In genomic region chr2:179860255-179861026, GRCh38 we compare ENCODE assay signal across 8 cellular contexts. TPM values are rescaled to one million over a fixed set of nuclear protein-coding genes. Genes with fewer than 3 reads are reported as not detected.
DNase-seq lines count a peak whose midpoint lies in the region; ATAC-seq and TF ChIP-seq lines count a peak whose summit lies in the region.

No MANE protein-coding gene starts in this region.

- ATAC-seq in GM19372 (IDR thresholded peaks at IDR 0.05; ENCODE audit: low read depth, unreplicated experiment): peak; percentile 39
- ATAC-seq in PC-3: no peak
- peak; percentile 8 to 52 for ATAC-seq in gastrocnemius medialis
- no peak for ATAC-seq in HG02870 (IDR thresholded peaks at IDR 0.05; ENCODE audit: unreplicated experiment)

- H3K27ac ChIP-seq in PC-3 (ENCODE audit: low read length) (no peak overlapping the region), gastrocnemius medialis (peak overlapping the region; percentile 38 to 62 (median 54))

- no peaks in the 10 kb centered on the region for H3K79me2 ChIP-seq in PC-3 (ENCODE audit: low read length)

- no peaks in the 10 kb centered on the region for H3K9me2 ChIP-seq in PC-3 (replicated peaks; ENCODE audit: low read length)

- TSS peak; percentile 42 for BruUV-seq in PC-3 (replicated peaks; lab: Mats Ljungman, UMichigan)

- no peaks in the 10 kb centered on the region for H3K36me3 ChIP-seq in PC-3 (ENCODE audit: low read depth, low read length)
- H3K36me3 ChIP-seq in gastrocnemius medialis: no peaks in the 10 kb centered on the region

- H3K4me1 ChIP-seq in PC-3 (ENCODE audit: insufficient read depth, low read length): peaks cover 4% of the 10 kb centered on the region
- peaks cover 9 to 17% of the 10 kb centered on the region in 2 donors for H3K4me1 ChIP-seq in gastrocnemius medialis

- no peak for TF ChIP-seq POLR2A in gastrocnemius medialis (IDR thresholded peaks at IDR 0.05)
- no peak for TF ChIP-seq POLR2A in erythroblast (IDR thresholded peaks at IDR 0.05; ENCODE audit: low read length)

- H3K4me3 ChIP-seq in PC-3 (ENCODE audit: low read length) (peak overlapping the region; percentile 83), gastrocnemius medialis (peak overlapping the region; percentile 42 to 65 (median 62))

- H3K4me2 ChIP-seq in PC-3 (ENCODE audit: low read length): peak overlapping the region; percentile 95

- CTCF ChIA-PET in PC-3 (lab: Charles Lee): no interaction called here

- TF ChIP-seq CTCF in PC-3 (conservative IDR thresholded peaks at IDR 0.05; ENCODE audit: low read depth, low read length) (no peak), gastrocnemius medialis (IDR thresholded peaks at IDR 0.05 in 4 of 5, conservative IDR thresholded peaks at IDR 0.05 in 1 of 5) (no peak)

- intact Hi-C loops in PC-3 (cut with micrococcal nuclease) (no loop called here), gastrocnemius medialis (cut with DNase I; ENCODE audit: low total_unique reads) (no loop called here)

- POLR2A ChIA-PET in PC-3 (lab: Charles Lee; ENCODE audit: unreplicated experiment): no interaction called here

- H4K20me1 ChIP-seq in PC-3 (ENCODE audit: low read length): no peaks in the 10 kb centered on the region

- peak overlapping the region; percentile 29 for H3K9ac ChIP-seq in PC-3 (ENCODE audit: low read length)

- DNase-seq in PC-3 (no peak), germinal center (ENCODE audit: low spot score) (peak; percentile 4), gastrocnemius medialis (no peak), erythroblast (lab: John Stamatoyannopoulos, UW) (no peak), OCI-M1 (lab: John Stamatoyannopoulos, UW) (no peak), KBM-7 (no peak)

- in situ Hi-C loops in gastrocnemius medialis (cut with MboI; ENCODE audit: low sequenced_read_pairs in 4 of 4): no loop called here
- in situ Hi-C loops in KBM-7 (cut with MboI; ENCODE audit: low pct_unique_long_range_greater_than_20kb, low sequenced_read_pairs): no loop called here

- no peaks in the 10 kb centered on the region for H3K27me3 ChIP-seq in PC-3 (ENCODE audit: low read length)
- H3K27me3 ChIP-seq in gastrocnemius medialis: no peaks in the 10 kb centered on the region

- no peaks in the 10 kb centered on the region for H3K9me3 ChIP-seq in PC-3 (ENCODE audit: low read length)
- no peaks in the 10 kb centered on the region for H3K9me3 ChIP-seq in gastrocnemius medialis

- H2AFZ ChIP-seq in PC-3 (ENCODE audit: low read length): peak overlapping the region; percentile 86

- H3F3A ChIP-seq in PC-3 (ENCODE audit: low read length, unreplicated experiment): no peaks in the 10 kb centered on the region

RNA-seq across cellular contexts. Expression of gene ZNF385B, which starts 1.0 kb away (rescaled TPM):
- total RNA-seq in PC-3 (2014; rRNA removed) (0.81 and 2.4 TPM in 2 replicates), gastrocnemius medialis (10 to 100 TPM in 2 of 4 donors, 1 to 10 TPM in 2; 9.7 to 24.9 (median 11.4) TPM)

Comparison
In these comparisons a context has a peak if more than half of its experiments do, and no peak if none do; other contexts are left out.
1. ATAC-seq: peak in GM19372 (single experiment) and gastrocnemius medialis (2 of 2); none in PC-3 (single experiment) and HG02870 (single experiment).